In genomic region chr7:42913591-42913990, GRCh38 we compare ENCODE assay signal across 16 cellular contexts. TPM values are rescaled to one million over a fixed set of nuclear protein-coding genes. Genes with fewer than 3 reads are reported as not detected.
DNase-seq lines count a peak whose midpoint lies in the region; ATAC-seq and TF ChIP-seq lines count a peak whose summit lies in the region.
"Had no signal": no experiment of that assay in that cellular context is flagged by ENCODE, and none has a peak within 500 bp of the region (broad histone marks: within the 10 kb centered on the region; RNA-seq: fewer than 3 reads in every experiment).

No MANE protein-coding gene starts in this region.

- H3K4me3 ChIP-seq in upper lobe of right lung: no peak overlapping the region
- H3K4me3 ChIP-seq in body of pancreas: no peak overlapping the region
- H3K4me3 ChIP-seq: heart left ventricle had no signal

- ATAC-seq in activated T-cell treated with anti-CD3 and anti-CD28 coated beads, Interleukin-2, amount 50 U/mL, for 4 hours: peak; percentile 27 to 30
- ATAC-seq in upper lobe of right lung (no peak), HG02981 (IDR thresholded peaks at IDR 0.05; ENCODE audit: unreplicated experiment) (no peak), body of pancreas (no peak)
- ATAC-seq: heart left ventricle, left ventricle myocardium superior had no signal

- H3K27me3 ChIP-seq in upper lobe of right lung (no peaks in the 10 kb centered on the region), body of pancreas (no peaks in the 10 kb centered on the region)
- H3K27me3 ChIP-seq: heart left ventricle, spleen had no signal

- TF ChIP-seq CTCF in upper lobe of right lung (IDR thresholded peaks at IDR 0.05): no peak
- no peak for TF ChIP-seq CTCF in body of pancreas (IDR thresholded peaks at IDR 0.05)

- DNase-seq in activated T-cell treated with anti-CD3 and anti-CD28 coated beads, Interleukin-2, amount 50 U/mL, for 4 hours: no peak
- DNase-seq in activated T-cell treated with anti-CD3 and anti-CD28 coated beads for 4 hours (no peak), erythroblast (lab: John Stamatoyannopoulos, UW) (peak; percentile 10 to 16), upper lobe of right lung (no peak), AML-193 (lab: John Stamatoyannopoulos, UW) (no peak), body of pancreas (no peak)
- DNase-seq in activated CD4-positive, alpha-beta memory T cell treated with anti-CD3 and anti-CD28 coated beads for 36 hours: no peak
- DNase-seq: activated effector memory CD4-positive, alpha-beta T cell treated with anti-CD3 and anti-CD28 coated beads, Interleukin-2, amount 50 U/mL, for 16 hours; effector CD4-positive, alpha-beta T cell; heart left ventricle; left ventricle myocardium superior; NCI-H1436 treated with DMSO at 0.1 percent for 48 hours; SHP77; spleen had no signal

- no peaks in the 10 kb centered on the region for H3K9me3 Mint-ChIP-seq in activated T-cell treated with anti-CD3 and anti-CD28 coated beads, Interleukin-2, amount 50 U/mL, for 4 hours
- H3K9me3 Mint-ChIP-seq in activated CD4-positive, alpha-beta memory T cell treated with anti-CD3 and anti-CD28 coated beads for 36 hours: no peaks in the 10 kb centered on the region
- H3K9me3 Mint-ChIP-seq: type B pancreatic cell had no signal

- no peaks in the 10 kb centered on the region for H3K9me3 ChIP-seq in upper lobe of right lung
- H3K9me3 ChIP-seq in body of pancreas: no peaks in the 10 kb centered on the region
- H3K9me3 ChIP-seq: heart left ventricle, spleen had no signal

- H3K4me1 ChIP-seq in upper lobe of right lung: peaks cover 22% of the 10 kb centered on the region
- H3K4me1 ChIP-seq in body of pancreas: peaks cover 35% of the 10 kb centered on the region

- no peaks in the 10 kb centered on the region for H3K27me3 Mint-ChIP-seq in activated T-cell treated with anti-CD3 and anti-CD28 coated beads, Interleukin-2, amount 50 U/mL, for 4 hours (ENCODE audit: low read depth)
- no peaks in the 10 kb centered on the region for H3K27me3 Mint-ChIP-seq in activated CD4-positive, alpha-beta memory T cell treated with anti-CD3 and anti-CD28 coated beads for 36 hours
- H3K27me3 Mint-ChIP-seq: type B pancreatic cell had no signal

- WGBS in body of pancreas, 2 donors: 57 to 64% methylated on average over 2 of the region's 2 CpGs

- peaks cover 21% of the 10 kb centered on the region for H3K36me3 Mint-ChIP-seq in activated T-cell treated with anti-CD3 and anti-CD28 coated beads, Interleukin-2, amount 50 U/mL, for 4 hours (ENCODE audit: insufficient read depth)
- H3K36me3 Mint-ChIP-seq in activated CD4-positive, alpha-beta memory T cell treated with anti-CD3 and anti-CD28 coated beads for 36 hours: peaks cover 27% of the 10 kb centered on the region

- H3K4me3 Mint-ChIP-seq in activated T-cell treated with anti-CD3 and anti-CD28 coated beads, Interleukin-2, amount 50 U/mL, for 4 hours: peak overlapping the region; percentile 47
- no peak overlapping the region for H3K4me3 Mint-ChIP-seq in activated CD4-positive, alpha-beta memory T cell treated with anti-CD3 and anti-CD28 coated beads for 36 hours

- CTCF ChIA-PET in activated CD4-positive, alpha-beta memory T cell treated with anti-CD3 and anti-CD28 coated beads for 36 hours (lab: Charles Lee): interaction anchor here (2.4 kb wide), 1 partner anchor 18 kb away, joined by 7 read pairs; the partner anchor contains the start of genes MRPL32 and PSMA2

- peak overlapping the region; percentile 63 for H3K27ac Mint-ChIP-seq in activated CD4-positive, alpha-beta memory T cell treated with anti-CD3 and anti-CD28 coated beads for 36 hours
- H3K27ac Mint-ChIP-seq: type B pancreatic cell had no signal

- intact Hi-C loops in activated CD4-positive, alpha-beta memory T cell treated with anti-CD3 and anti-CD28 coated beads for 36 hours (cut with micrococcal nuclease): loop anchor here (1.0 kb wide), 1 partner anchor 15 kb away; no protein-coding TSS in a partner anchor
- intact Hi-C loops in upper lobe of right lung (cut with DNase I) (no loop called here), body of pancreas (cut with DNase I) (no loop called here)

- peak overlapping the region; percentile 52 for H3K27ac ChIP-seq in upper lobe of right lung
- H3K27ac ChIP-seq in body of pancreas: peak overlapping the region in 1 of 4 donors; percentile 15

- peaks cover 25% of the 10 kb centered on the region for H3K36me3 ChIP-seq in upper lobe of right lung
- peaks cover 0 to 8% of the 10 kb centered on the region in 2 donors for H3K36me3 ChIP-seq in body of pancreas (replicated peaks in 1 of 2; ENCODE audit: insufficient read depth in 1 of 2, low read depth in 2 of 2)

- peaks cover 45% of the 10 kb centered on the region for H3K4me1 Mint-ChIP-seq in activated T-cell treated with anti-CD3 and anti-CD28 coated beads, Interleukin-2, amount 50 U/mL, for 4 hours (ENCODE audit: low read depth)
- H3K4me1 Mint-ChIP-seq in activated CD4-positive, alpha-beta memory T cell treated with anti-CD3 and anti-CD28 coated beads for 36 hours (ENCODE audit: low read depth): peaks cover 47% of the 10 kb centered on the region

- POLR2A ChIA-PET in activated CD4-positive, alpha-beta memory T cell treated with anti-CD3 and anti-CD28 coated beads for 36 hours (lab: Charles Lee): interaction anchor here (1.7 to 2.8 kb wide), 3 partner anchors 11 to 19 kb away, joined by 6 to 11 read pairs (median 9); partner anchors contain the start of genes MRPL32 and PSMA2

- TF ChIP-seq POLR2A in erythroblast (IDR thresholded peaks at IDR 0.05; ENCODE audit: low read length) (no peak), body of pancreas (IDR thresholded peaks at IDR 0.05) (no peak)

RNA-seq across cellular contexts. Expression of gene C7orf25, which starts 1.7 kb away (rescaled TPM):
- total RNA-seq in activated T-cell treated with anti-CD3 and anti-CD28 coated beads, Interleukin-2, amount 50 U/mL, for 4 hours: 1 to 10 TPM; 1.5 to 3.0 (median 1.9) TPM
- total RNA-seq in activated CD4-positive, alpha-beta memory T cell treated with anti-CD3 and anti-CD28 coated beads for 36 hours: 1 to 10 TPM; 3.6 to 4.3 TPM
- total RNA-seq in upper lobe of right lung (7.4 TPM), body of pancreas (1 to 10 TPM; 4.9 to 6.0 TPM)

RNA-seq across cellular contexts. Expression of gene PSMA2, which starts 18.4 kb away (rescaled TPM):
- 100 to 1,000 TPM; 224 to 252 (median 240) TPM for total RNA-seq in activated T-cell treated with anti-CD3 and anti-CD28 coated beads, Interleukin-2, amount 50 U/mL, for 4 hours
- total RNA-seq in activated CD4-positive, alpha-beta memory T cell treated with anti-CD3 and anti-CD28 coated beads for 36 hours: 100 to 1,000 TPM; 196 to 200 TPM
- total RNA-seq in upper lobe of right lung (55.1 TPM), body of pancreas (10 to 100 TPM; 28.0 to 32.7 TPM)

RNA-seq across cellular contexts. Expression of gene MRPL32, which starts 18.6 kb away (rescaled TPM):
- 100 to 1,000 TPM in 2 of 3 donors, 10 to 100 TPM in 1; 91.2 to 119 (median 106) TPM for total RNA-seq in activated T-cell treated with anti-CD3 and anti-CD28 coated beads, Interleukin-2, amount 50 U/mL, for 4 hours
- 10 to 100 TPM; 59.3 to 63.6 TPM for total RNA-seq in activated CD4-positive, alpha-beta memory T cell treated with anti-CD3 and anti-CD28 coated beads for 36 hours
- total RNA-seq in upper lobe of right lung: 44.8 TPM
- 10 to 100 TPM; 15.5 to 25.7 TPM for total RNA-seq in body of pancreas

Comparison
In these comparisons a context has a peak if more than half of its experiments do, and no peak if none do; other contexts are left out.
1. ATAC-seq: peak in activated T-cell treated with anti-CD3 and anti-CD28 coated beads, Interleukin-2, amount 50 U/mL, for 4 hours (2 of 2); none in upper lobe of right lung (single experiment), HG02981 (single experiment) and body of pancreas (single experiment).
2. DNase-seq: peak in erythroblast (2 of 2); none in activated T-cell treated with anti-CD3 and anti-CD28 coated beads, Interleukin-2, amount 50 U/mL, for 4 hours (single experiment), activated T-cell treated with anti-CD3 and anti-CD28 coated beads for 4 hours (single experiment), activated CD4-positive, alpha-beta memory T cell treated with anti-CD3 and anti-CD28 coated beads for 36 hours (single experiment), upper lobe of right lung (single experiment), AML-193 (0 of 2) and body of pancreas (0 of 4).